Comparison of ENCODE assay signal across 8 cellular contexts in the genomic region with DNA sequence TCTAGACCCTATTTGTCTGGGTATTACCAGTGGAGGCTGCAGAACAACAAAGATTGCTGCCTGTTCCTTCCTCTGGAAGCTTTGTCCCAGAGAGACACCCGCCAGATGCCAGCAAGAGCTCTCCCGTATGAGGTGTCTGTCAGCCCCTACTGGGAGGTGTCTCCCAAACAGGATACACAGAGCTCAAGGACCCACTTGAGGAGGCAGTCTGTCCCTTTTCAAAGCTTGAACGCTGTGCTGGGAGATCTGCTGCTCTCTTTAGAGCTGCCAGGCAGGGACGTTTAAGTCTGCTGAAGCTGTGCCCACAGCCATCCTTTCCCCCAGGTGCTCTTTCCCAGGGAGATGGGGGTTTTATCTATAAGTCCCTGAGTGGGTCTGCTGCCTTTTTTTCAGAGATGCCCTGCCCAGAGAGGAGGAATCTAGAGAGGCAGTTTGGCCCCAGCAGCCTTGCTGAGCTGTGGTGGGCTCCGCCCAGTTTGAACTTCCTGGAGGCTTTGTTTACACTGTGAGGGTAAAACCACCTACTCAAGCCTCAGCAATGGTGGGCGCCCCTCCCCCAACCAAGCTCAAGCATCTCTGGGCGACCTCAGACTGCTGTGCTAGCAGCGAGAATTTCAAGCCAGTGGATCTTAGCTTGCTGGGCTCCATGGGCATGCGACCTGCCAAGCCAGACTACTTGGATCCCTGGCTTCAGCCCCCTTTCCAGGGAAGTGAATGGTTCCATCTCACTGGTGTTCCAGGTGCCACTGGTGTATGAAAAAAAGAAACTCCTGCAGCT. TPM values are rescaled to one million over a fixed set of nuclear protein-coding genes. Genes with fewer than 3 reads are reported as not detected.
DNase-seq lines count a peak whose midpoint lies in the region; FAIRE-seq and TF ChIP-seq lines count a peak whose summit lies in the region.
"Not testable (repeated sequence)": the region's sequence is repeated elsewhere in the genome, so short reads cannot be mapped to it uniquely, and the experiment has no call there.

No MANE protein-coding gene starts in this region.

- intact Hi-C loops in activated CD4-positive, alpha-beta T cell treated with anti-CD3 and anti-CD28 coated beads, Interleukin-2, amount 10 ng/mL, durations not matched to agents 24 days and 14 days (cut with micrococcal nuclease); endothelial cell of umbilical vein (cut with micrococcal nuclease): not testable (repeated sequence)

- not testable (repeated sequence) for H3F3A ChIP-seq in Loucy (ENCODE audit: low read depth)

- H3K4me1 ChIP-seq in Loucy (ENCODE audit: insufficient read depth, low read length, poor library complexity, severe bottlenecking), result peaks cover 27% of the 10 kb centered on the region
- H3K4me1 ChIP-seq in endothelial cell of umbilical vein (ENCODE audit: control insufficient read depth, extremely low read depth, insufficient read depth, low read length), result not testable (repeated sequence)

- peak overlapping the region; percentile 67 for H3K4me2 ChIP-seq in Loucy (ENCODE audit: low read depth, low read length, poor library complexity, severe bottlenecking)
- not testable (repeated sequence) for H3K4me2 ChIP-seq in endothelial cell of umbilical vein (ENCODE audit: insufficient read depth, low read length)

- not testable (repeated sequence) for FAIRE-seq in endothelial cell of umbilical vein (lab: Jason Lieb, UNC)

- H3K9me3 Mint-ChIP-seq in activated CD4-positive, alpha-beta T cell treated with anti-CD3 and anti-CD28 coated beads, Interleukin-2, amount 10 ng/mL, durations not matched to agents 24 days and 14 days, result peaks cover 30% of the 10 kb centered on the region
- peaks cover 59% of the 10 kb centered on the region for H3K9me3 Mint-ChIP-seq in nephron progenitor cell

- not testable (repeated sequence) for H3K79me2 ChIP-seq in Loucy (ENCODE audit: insufficient read depth, low read length); endothelial cell of umbilical vein (ENCODE audit: control insufficient read depth, insufficient read depth, low read length)

- TF ChIP-seq CTCF in Loucy (conservative IDR thresholded peaks at IDR 0.05; ENCODE audit: low read length); endothelial cell of umbilical vein (IDR thresholded peaks at IDR 0.05; ENCODE audit: extremely low read depth in 1 of 2, insufficient read depth in 1 of 2, low read depth in 1 of 2, low read length in 2 of 2); nephron progenitor cell (IDR thresholded peaks at IDR 0.05): not testable (repeated sequence)

- H3K9me1 ChIP-seq in endothelial cell of umbilical vein (replicated peaks; ENCODE audit: control insufficient read depth, extremely low read depth, insufficient read depth, low read length), result not testable (repeated sequence)

- not testable (repeated sequence) for H4K20me1 ChIP-seq in Loucy (ENCODE audit: insufficient read depth, low read length, poor library complexity, severe bottlenecking); endothelial cell of umbilical vein (replicated peaks; ENCODE audit: control insufficient read depth, extremely low read depth, insufficient read depth, low read length)

- TF ChIP-seq POLR2A in endothelial cell of umbilical vein (IDR thresholded peaks at IDR 0.05; ENCODE audit: low read depth, low read length), result not testable (repeated sequence)

- dilution Hi-C loops in endothelial cell of umbilical vein (cut with MboI; ENCODE audit: extremely low pct_ligation_motif_present, low sequenced_read_pairs), result not testable (repeated sequence)

- peak overlapping the region; percentile 40 for H3K4me3 Mint-ChIP-seq in activated CD4-positive, alpha-beta T cell treated with anti-CD3 and anti-CD28 coated beads, Interleukin-2, amount 10 ng/mL, durations not matched to agents 24 days and 14 days
- not testable (repeated sequence) for H3K4me3 Mint-ChIP-seq in nephron progenitor cell

- not testable (repeated sequence) for H3K27me3 Mint-ChIP-seq in activated CD4-positive, alpha-beta T cell treated with anti-CD3 and anti-CD28 coated beads, Interleukin-2, amount 10 ng/mL, durations not matched to agents 24 days and 14 days; nephron progenitor cell (ENCODE audit: low read depth, poor library complexity)

- not testable (repeated sequence) for BruUV-seq in endothelial cell of umbilical vein (replicated peaks; lab: Mats Ljungman, UMichigan)

- not testable (repeated sequence) for H3K27ac ChIP-seq in endothelial cell of umbilical vein (ENCODE audit: insufficient read depth, low read depth, low read length)

- peak; percentile 46 for DNase-seq in COLO668 (lab: John Stamatoyannopoulos, UW; ENCODE audit: unreplicated experiment)
- DNase-seq in OCI-M1 (lab: John Stamatoyannopoulos, UW), result peak; percentile 51
- DNase-seq in activated CD4-positive, alpha-beta T cell treated with anti-CD3 and anti-CD28 coated beads, Interleukin-2, amount 10 ng/mL, durations not matched to agents 24 days and 14 days, result peak; percentile 90
- DNase-seq in activated T-helper 9 cell treated with anti-CD3 and anti-CD28 coated beads, Interleukin-2, amount 50 U/mL, for 16 hours (ENCODE audit: low read depth), result peak; percentile 29
- not testable (repeated sequence) for DNase-seq in endothelial cell of umbilical vein (ENCODE audit: low read depth, low spot score)
- DNase-seq in nephron progenitor cell, result peak; percentile 40
- DNase-seq in stimulated activated CD8-positive, alpha-beta memory T cell treated with anti-CD3 and anti-CD28 coated beads, Interleukin-4, amount 100 ng/mL, for 1 hour (ENCODE audit: low read depth in 2 of 2, low spot score in 1 of 2), result peak; percentile 38 to 61

- peak overlapping the region; percentile 79 for H2AFZ ChIP-seq in Loucy (ENCODE audit: low read length)
- H2AFZ ChIP-seq in endothelial cell of umbilical vein (ENCODE audit: low read depth, low read length), result peak overlapping the region; percentile 23

- H3K9me3 ChIP-seq in Loucy (ENCODE audit: insufficient read depth, low read depth, low read length); endothelial cell of umbilical vein (replicated peaks; ENCODE audit: control insufficient read depth, insufficient read depth, low read length): not testable (repeated sequence)

- H3K9ac ChIP-seq in Loucy (ENCODE audit: low read depth, low read length, poor library complexity, severe bottlenecking), result peak overlapping the region; percentile 59
- H3K9ac ChIP-seq in endothelial cell of umbilical vein (replicated peaks; ENCODE audit: extremely low read depth, insufficient read depth, low read length), result not testable (repeated sequence)

- POLR2A ChIA-PET in endothelial cell of umbilical vein (lab: Charles Lee), result not testable (repeated sequence)

- CTCF ChIA-PET in endothelial cell of umbilical vein (lab: Charles Lee), result interaction anchor here (0.9 to 1.9 kb wide), 2 partner anchors 9 to 32 kb away, joined by 4 to 5 read pairs; no protein-coding TSS in a partner anchor

- not testable (repeated sequence) for H3K27me3 ChIP-seq in Loucy (ENCODE audit: insufficient read depth, low read length, poor library complexity, severe bottlenecking); endothelial cell of umbilical vein (ENCODE audit: control insufficient read depth in 2 of 2, insufficient read depth in 2 of 2, low read length in 2 of 2)

- H3K4me3 ChIP-seq in Loucy (ENCODE audit: low read length, poor library complexity, severe bottlenecking), result peak overlapping the region; percentile 49
- H3K4me3 ChIP-seq in endothelial cell of umbilical vein (replicated peaks in 1 of 3; ENCODE audit: insufficient read depth in 1 of 3, low read depth in 1 of 3, low read length in 3 of 3), result not testable (repeated sequence)

- not testable (repeated sequence) for H3K36me3 ChIP-seq in Loucy (ENCODE audit: insufficient read depth, low read length); endothelial cell of umbilical vein (ENCODE audit: control insufficient read depth in 2 of 2, extremely low read depth in 1 of 2, insufficient read depth in 2 of 2, low read length in 2 of 2)

- peak overlapping the region; percentile 60 for H3K27ac Mint-ChIP-seq in activated CD4-positive, alpha-beta T cell treated with anti-CD3 and anti-CD28 coated beads, Interleukin-2, amount 10 ng/mL, durations not matched to agents 24 days and 14 days
- not testable (repeated sequence) for H3K27ac Mint-ChIP-seq in nephron progenitor cell

- peaks cover 35% of the 10 kb centered on the region for H3K36me3 Mint-ChIP-seq in activated CD4-positive, alpha-beta T cell treated with anti-CD3 and anti-CD28 coated beads, Interleukin-2, amount 10 ng/mL, durations not matched to agents 24 days and 14 days (ENCODE audit: low read depth)
- H3K36me3 Mint-ChIP-seq in nephron progenitor cell (ENCODE audit: low read depth), result peaks cover 31% of the 10 kb centered on the region

- peaks cover 49% of the 10 kb centered on the region for H3K4me1 Mint-ChIP-seq in activated CD4-positive, alpha-beta T cell treated with anti-CD3 and anti-CD28 coated beads, Interleukin-2, amount 10 ng/mL, durations not matched to agents 24 days and 14 days
- H3K4me1 Mint-ChIP-seq in nephron progenitor cell, result peaks cover 13% of the 10 kb centered on the region

- H3K9me2 ChIP-seq in Loucy (replicated peaks; ENCODE audit: low read depth, low read length), result not testable (repeated sequence)

RNA-seq across cellular contexts. Expression of gene DDIAS, which starts 54.3 kb away (rescaled TPM):
- 25.2 and 26.9 TPM in 2 replicates for total RNA-seq in activated CD4-positive, alpha-beta T cell treated with anti-CD3 and anti-CD28 coated beads, Interleukin-2, amount 10 ng/mL, durations not matched to agents 24 days and 14 days
- total RNA-seq in endothelial cell of umbilical vein, result 8.5 and 9.2 TPM in 2 replicates
- 3.5 and 4.5 TPM in 2 replicates for polyA plus RNA-seq in endothelial cell of umbilical vein
- 6.4 and 6.8 TPM in 2 replicates for polyA plus RNA-seq in endothelial cell of umbilical vein (2011; cell fraction: cytosol; rRNA removed)
- polyA plus RNA-seq in endothelial cell of umbilical vein (2011; cell fraction: nucleus; rRNA removed), result 4.7 and 5.0 TPM in 2 replicates
- 7.7 and 11.7 TPM in 2 replicates for polyA plus RNA-seq in endothelial cell of umbilical vein (2012)
- 7.2 and 8.6 TPM in 2 replicates for polyA minus RNA-seq in endothelial cell of umbilical vein
- polyA minus RNA-seq in endothelial cell of umbilical vein (2011; cell fraction: cytosol; rRNA and poly(A)+ RNA removed), result 15.7 TPM
- polyA minus RNA-seq in endothelial cell of umbilical vein (2011; cell fraction: nucleus; rRNA and poly(A)+ RNA removed), result 2.5 and 4.1 TPM in 2 replicates

RNA-seq across cellular contexts. Expression of gene PRCP, which starts 55.6 kb away (rescaled TPM):
- total RNA-seq in activated CD4-positive, alpha-beta T cell treated with anti-CD3 and anti-CD28 coated beads, Interleukin-2, amount 10 ng/mL, durations not matched to agents 24 days and 14 days, result 20.6 and 22.6 TPM in 2 replicates
- total RNA-seq in endothelial cell of umbilical vein, result 149 and 170 TPM in 2 replicates
- polyA plus RNA-seq in endothelial cell of umbilical vein, result 265 and 277 TPM in 2 replicates
- polyA plus RNA-seq in endothelial cell of umbilical vein (2011; cell fraction: cytosol; rRNA removed), result 205 and 236 TPM in 2 replicates
- polyA plus RNA-seq in endothelial cell of umbilical vein (2011; cell fraction: nucleus; rRNA removed), result 104 and 123 TPM in 2 replicates
- 187 and 209 TPM in 2 replicates for polyA plus RNA-seq in endothelial cell of umbilical vein (2012)
- 189 TPM in 2 replicates for polyA minus RNA-seq in endothelial cell of umbilical vein
- polyA minus RNA-seq in endothelial cell of umbilical vein (2011; cell fraction: cytosol; rRNA and poly(A)+ RNA removed), result 20.6 TPM
- 69.7 and 81.6 TPM in 2 replicates for polyA minus RNA-seq in endothelial cell of umbilical vein (2011; cell fraction: nucleus; rRNA and poly(A)+ RNA removed)
